Comparison of ENCODE assay signal across 1 cellular context in the genomic region with DNA sequence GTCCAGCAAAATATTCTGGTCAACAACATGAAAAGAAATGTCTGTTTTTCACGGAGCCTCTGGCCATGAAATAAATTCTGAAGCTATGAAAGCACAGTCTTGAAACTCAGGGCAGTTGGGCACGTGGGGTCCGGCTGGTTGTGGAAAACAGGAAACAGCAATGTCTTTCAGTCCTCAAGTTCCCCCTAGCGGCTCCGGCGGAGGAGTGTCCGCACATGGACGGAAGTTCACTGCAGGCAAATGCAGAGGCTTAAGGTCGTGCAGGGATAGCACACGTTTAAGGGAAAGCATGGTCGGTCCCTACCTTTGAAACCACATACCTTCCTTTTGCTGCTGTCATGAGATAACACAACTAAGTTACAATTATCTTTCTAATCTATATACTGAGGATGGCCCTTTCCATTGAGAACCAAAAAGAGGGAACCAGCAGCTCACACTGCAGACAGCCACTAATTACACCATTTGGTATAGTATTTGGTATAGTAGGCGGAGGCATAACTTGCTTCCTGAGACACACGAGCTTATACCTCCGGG.
A peak's percentile ranks its signal among the peaks of the same experiment; 100 is the strongest.
TF ChIP-seq lines count a peak whose summit lies in the region.

No MANE protein-coding gene starts in this region.

TF ChIP-seq in HepG2, 621 proteins besides CTCF, POLR2A, EP300 and RAD21 (continued from another document and continues in another):
- peak; percentile 87; the same call in 1 of the 2 replicates for TF ChIP-seq ZNF431 (CRISPR knock-in tag; IDR thresholded peaks at IDR 0.05; ENCODE audit: borderline replicate concordance, low read depth)
- TF ChIP-seq, protein P1, sequence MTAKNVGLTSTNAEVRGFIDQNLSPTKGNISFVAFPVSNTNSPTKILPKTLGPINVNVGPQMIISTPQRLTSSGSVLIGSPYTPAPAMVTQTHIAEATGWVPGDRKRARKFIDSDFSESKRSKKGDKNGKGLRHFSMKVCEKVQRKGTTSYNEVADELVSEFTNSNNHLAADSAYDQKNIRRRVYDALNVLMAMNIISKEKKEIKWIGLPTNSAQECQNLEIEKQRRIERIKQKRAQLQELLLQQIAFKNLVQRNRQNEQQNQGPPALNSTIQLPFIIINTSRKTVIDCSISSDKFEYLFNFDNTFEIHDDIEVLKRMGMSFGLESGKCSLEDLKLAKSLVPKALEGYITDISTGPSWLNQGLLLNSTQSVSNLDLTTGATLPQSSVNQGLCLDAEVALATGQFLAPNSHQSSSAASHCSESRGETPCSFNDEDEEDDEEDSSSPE (CRISPR knock-in tag; IDR thresholded peaks at IDR 0.05), result 0 out of 2 replicates have a peak, but pooled peaks have one; percentile 24
- TF ChIP-seq, protein P2, sequence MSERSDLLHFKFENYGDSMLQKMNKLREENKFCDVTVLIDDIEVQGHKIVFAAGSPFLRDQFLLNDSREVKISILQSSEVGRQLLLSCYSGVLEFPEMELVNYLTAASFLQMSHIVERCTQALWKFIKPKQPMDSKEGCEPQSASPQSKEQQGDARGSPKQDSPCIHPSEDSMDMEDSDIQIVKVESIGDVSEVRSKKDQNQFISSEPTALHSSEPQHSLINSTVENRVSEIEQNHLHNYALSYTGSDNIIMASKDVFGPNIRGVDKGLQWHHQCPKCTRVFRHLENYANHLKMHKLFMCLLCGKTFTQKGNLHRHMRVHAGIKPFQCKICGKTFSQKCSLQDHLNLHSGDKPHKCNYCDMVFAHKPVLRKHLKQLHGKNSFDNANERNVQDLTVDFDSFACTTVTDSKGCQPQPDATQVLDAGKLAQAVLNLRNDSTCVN (CRISPR knock-in tag; IDR thresholded peaks at IDR 0.05; ENCODE audit: borderline replicate concordance), result peak; percentile 62; the same call in 1 of the 2 replicates
- TF ChIP-seq ZKSCAN5 (CRISPR knock-in tag; IDR thresholded peaks at IDR 0.05), result no peak
- TF ChIP-seq, protein P3, sequence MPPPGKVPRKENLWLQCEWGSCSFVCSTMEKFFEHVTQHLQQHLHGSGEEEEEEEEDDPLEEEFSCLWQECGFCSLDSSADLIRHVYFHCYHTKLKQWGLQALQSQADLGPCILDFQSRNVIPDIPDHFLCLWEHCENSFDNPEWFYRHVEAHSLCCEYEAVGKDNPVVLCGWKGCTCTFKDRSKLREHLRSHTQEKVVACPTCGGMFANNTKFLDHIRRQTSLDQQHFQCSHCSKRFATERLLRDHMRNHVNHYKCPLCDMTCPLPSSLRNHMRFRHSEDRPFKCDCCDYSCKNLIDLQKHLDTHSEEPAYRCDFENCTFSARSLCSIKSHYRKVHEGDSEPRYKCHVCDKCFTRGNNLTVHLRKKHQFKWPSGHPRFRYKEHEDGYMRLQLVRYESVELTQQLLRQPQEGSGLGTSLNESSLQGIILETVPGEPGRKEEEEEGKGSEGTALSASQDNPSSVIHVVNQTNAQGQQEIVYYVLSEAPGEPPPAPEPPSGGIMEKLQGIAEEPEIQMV (CRISPR knock-in tag; IDR thresholded peaks at IDR 0.05; ENCODE audit: low read depth), result 0 out of 2 replicates have a peak, but pooled peaks have one; percentile 31
- 0 out of 2 replicates have a peak, but pooled peaks have one; percentile 22 for TF ChIP-seq ZNF652 (CRISPR knock-in tag; IDR thresholded peaks at IDR 0.05; ENCODE audit: borderline replicate concordance, low read depth)
- TF ChIP-seq ZNF350 (CRISPR knock-in tag; IDR thresholded peaks at IDR 0.05; ENCODE audit: borderline replicate concordance, low read depth), result peak; percentile 35; the same call in 1 of the 2 replicates
- TF ChIP-seq ZNF768 (CRISPR knock-in tag; IDR thresholded peaks at IDR 0.05), result peak; percentile 39; the same call in 1 of the 2 replicates
- 0 out of 2 replicates have a peak, but pooled peaks have one; percentile 11 for TF ChIP-seq GTF2F1 (IDR thresholded peaks at IDR 0.05; ENCODE audit: low read length)
- TF ChIP-seq, protein P4, sequence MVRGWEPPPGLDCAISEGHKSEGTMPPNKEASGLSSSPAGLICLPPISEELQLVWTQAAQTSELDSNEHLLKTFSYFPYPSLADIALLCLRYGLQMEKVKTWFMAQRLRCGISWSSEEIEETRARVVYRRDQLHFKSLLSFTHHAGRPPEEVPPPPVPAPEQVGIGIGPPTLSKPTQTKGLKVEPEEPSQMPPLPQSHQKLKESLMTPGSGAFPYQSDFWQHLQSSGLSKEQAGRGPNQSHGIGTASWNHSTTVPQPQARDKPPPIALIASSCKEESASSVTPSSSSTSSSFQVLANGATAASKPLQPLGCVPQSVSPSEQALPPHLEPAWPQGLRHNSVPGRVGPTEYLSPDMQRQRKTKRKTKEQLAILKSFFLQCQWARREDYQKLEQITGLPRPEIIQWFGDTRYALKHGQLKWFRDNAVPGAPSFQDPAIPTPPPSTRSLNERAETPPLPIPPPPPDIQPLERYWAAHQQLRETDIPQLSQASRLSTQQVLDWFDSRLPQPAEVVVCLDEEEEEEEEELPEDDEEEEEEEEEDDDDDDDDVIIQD (CRISPR knock-in tag; IDR thresholded peaks at IDR 0.05; ENCODE audit: low read depth), result peak; percentile 67
- TF ChIP-seq, protein P5, sequence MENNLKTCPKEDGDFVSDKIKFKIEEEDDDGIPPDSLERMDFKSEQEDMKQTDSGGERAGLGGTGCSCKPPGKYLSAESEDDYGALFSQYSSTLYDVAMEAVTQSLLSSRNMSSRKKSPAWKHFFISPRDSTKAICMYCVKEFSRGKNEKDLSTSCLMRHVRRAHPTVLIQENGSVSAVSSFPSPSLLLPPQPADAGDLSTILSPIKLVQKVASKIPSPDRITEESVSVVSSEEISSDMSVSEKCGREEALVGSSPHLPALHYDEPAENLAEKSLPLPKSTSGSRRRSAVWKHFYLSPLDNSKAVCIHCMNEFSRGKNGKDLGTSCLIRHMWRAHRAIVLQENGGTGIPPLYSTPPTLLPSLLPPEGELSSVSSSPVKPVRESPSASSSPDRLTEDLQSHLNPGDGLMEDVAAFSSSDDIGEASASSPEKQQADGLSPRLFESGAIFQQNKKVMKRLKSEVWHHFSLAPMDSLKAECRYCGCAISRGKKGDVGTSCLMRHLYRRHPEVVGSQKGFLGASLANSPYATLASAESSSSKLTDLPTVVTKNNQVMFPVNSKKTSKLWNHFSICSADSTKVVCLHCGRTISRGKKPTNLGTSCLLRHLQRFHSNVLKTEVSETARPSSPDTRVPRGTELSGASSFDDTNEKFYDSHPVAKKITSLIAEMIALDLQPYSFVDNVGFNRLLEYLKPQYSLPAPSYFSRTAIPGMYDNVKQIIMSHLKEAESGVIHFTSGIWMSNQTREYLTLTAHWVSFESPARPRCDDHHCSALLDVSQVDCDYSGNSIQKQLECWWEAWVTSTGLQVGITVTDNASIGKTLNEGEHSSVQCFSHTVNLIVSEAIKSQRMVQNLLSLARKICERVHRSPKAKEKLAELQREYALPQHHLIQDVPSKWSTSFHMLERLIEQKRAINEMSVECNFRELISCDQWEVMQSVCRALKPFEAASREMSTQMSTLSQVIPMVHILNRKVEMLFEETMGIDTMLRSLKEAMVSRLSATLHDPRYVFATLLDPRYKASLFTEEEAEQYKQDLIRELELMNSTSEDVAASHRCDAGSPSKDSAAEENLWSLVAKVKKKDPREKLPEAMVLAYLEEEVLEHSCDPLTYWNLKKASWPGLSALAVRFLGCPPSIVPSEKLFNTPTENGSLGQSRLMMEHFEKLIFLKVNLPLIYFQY (CRISPR knock-in tag; IDR thresholded peaks at IDR 0.05; ENCODE audit: borderline replicate concordance), result peak; percentile 54; the same call in 1 of the 2 replicates
- no peak for TF ChIP-seq ZNF879 (CRISPR knock-in tag; IDR thresholded peaks at IDR 0.05)
- TF ChIP-seq MXD4 (CRISPR knock-in tag; IDR thresholded peaks at IDR 0.05), result peak; percentile 92
- peak; percentile 81 for TF ChIP-seq ZNF335 (CRISPR knock-in tag; IDR thresholded peaks at IDR 0.05)
- peak; percentile 94 for TF ChIP-seq KDM2A (CRISPR knock-in tag; IDR thresholded peaks at IDR 0.05; ENCODE audit: borderline replicate concordance, low read depth)
- no peak for TF ChIP-seq MED8 (CRISPR knock-in tag; IDR thresholded peaks at IDR 0.05; ENCODE audit: insufficient replicate concordance)
- TF ChIP-seq AGO2 (optimal IDR thresholded peaks at IDR 0.05; ENCODE audit: low read depth, low read length), result no peak
- TF ChIP-seq, protein P6, sequence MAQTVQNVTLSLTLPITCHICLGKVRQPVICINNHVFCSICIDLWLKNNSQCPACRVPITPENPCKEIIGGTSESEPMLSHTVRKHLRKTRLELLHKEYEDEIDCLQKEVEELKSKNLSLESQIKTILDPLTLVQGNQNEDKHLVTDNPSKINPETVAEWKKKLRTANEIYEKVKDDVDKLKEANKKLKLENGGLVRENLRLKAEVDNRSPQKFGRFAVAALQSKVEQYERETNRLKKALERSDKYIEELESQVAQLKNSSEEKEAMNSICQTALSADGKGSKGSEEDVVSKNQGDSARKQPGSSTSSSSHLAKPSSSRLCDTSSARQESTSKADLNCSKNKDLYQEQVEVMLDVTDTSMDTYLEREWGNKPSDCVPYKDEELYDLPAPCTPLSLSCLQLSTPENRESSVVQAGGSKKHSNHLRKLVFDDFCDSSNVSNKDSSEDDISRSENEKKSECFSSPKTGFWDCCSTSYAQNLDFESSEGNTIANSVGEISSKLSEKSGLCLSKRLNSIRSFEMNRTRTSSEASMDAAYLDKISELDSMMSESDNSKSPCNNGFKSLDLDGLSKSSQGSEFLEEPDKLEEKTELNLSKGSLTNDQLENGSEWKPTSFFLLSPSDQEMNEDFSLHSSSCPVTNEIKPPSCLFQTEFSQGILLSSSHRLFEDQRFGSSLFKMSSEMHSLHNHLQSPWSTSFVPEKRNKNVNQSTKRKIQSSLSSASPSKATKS (CRISPR knock-in tag; IDR thresholded peaks at IDR 0.05), result no peak
- TF ChIP-seq PHF5A (CRISPR knock-in tag; IDR thresholded peaks at IDR 0.05; ENCODE audit: low read depth, unreplicated experiment), result no peak
- TF ChIP-seq, protein P7, sequence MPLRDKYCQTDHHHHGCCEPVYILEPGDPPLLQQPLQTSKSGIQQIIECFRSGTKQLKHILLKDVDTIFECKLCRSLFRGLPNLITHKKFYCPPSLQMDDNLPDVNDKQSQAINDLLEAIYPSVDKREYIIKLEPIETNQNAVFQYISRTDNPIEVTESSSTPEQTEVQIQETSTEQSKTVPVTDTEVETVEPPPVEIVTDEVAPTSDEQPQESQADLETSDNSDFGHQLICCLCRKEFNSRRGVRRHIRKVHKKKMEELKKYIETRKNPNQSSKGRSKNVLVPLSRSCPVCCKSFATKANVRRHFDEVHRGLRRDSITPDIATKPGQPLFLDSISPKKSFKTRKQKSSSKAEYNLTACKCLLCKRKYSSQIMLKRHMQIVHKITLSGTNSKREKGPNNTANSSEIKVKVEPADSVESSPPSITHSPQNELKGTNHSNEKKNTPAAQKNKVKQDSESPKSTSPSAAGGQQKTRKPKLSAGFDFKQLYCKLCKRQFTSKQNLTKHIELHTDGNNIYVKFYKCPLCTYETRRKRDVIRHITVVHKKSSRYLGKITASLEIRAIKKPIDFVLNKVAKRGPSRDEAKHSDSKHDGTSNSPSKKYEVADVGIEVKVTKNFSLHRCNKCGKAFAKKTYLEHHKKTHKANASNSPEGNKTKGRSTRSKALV (CRISPR knock-in tag; IDR thresholded peaks at IDR 0.05), result peak; percentile 40; the same call in 1 of the 2 replicates
- TF ChIP-seq, protein P8, sequence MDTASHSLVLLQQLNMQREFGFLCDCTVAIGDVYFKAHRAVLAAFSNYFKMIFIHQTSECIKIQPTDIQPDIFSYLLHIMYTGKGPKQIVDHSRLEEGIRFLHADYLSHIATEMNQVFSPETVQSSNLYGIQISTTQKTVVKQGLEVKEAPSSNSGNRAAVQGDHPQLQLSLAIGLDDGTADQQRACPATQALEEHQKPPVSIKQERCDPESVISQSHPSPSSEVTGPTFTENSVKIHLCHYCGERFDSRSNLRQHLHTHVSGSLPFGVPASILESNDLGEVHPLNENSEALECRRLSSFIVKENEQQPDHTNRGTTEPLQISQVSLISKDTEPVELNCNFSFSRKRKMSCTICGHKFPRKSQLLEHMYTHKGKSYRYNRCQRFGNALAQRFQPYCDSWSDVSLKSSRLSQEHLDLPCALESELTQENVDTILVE (CRISPR knock-in tag; IDR thresholded peaks at IDR 0.05), result peak; percentile 73; the same call in 1 of the 2 replicates
- TF ChIP-seq KLF6 (CRISPR knock-in tag; IDR thresholded peaks at IDR 0.05), result 0 out of 2 replicates have a peak, but pooled peaks have one; percentile 32
- peak; percentile 92 for TF ChIP-seq SALL1 (CRISPR knock-in tag; IDR thresholded peaks at IDR 0.05)
- TF ChIP-seq, protein P9, sequence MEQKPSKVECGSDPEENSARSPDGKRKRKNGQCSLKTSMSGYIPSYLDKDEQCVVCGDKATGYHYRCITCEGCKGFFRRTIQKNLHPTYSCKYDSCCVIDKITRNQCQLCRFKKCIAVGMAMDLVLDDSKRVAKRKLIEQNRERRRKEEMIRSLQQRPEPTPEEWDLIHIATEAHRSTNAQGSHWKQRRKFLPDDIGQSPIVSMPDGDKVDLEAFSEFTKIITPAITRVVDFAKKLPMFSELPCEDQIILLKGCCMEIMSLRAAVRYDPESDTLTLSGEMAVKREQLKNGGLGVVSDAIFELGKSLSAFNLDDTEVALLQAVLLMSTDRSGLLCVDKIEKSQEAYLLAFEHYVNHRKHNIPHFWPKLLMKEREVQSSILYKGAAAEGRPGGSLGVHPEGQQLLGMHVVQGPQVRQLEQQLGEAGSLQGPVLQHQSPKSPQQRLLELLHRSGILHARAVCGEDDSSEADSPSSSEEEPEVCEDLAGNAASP (CRISPR knock-in tag; IDR thresholded peaks at IDR 0.05; ENCODE audit: borderline replicate concordance), result peak; percentile 93
- TF ChIP-seq, protein P10, sequence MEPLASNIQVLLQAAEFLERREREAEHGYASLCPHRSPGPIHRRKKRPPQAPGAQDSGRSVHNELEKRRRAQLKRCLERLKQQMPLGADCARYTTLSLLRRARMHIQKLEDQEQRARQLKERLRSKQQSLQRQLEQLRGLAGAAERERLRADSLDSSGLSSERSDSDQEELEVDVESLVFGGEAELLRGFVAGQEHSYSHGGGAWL (CRISPR knock-in tag; IDR thresholded peaks at IDR 0.05), result peak; percentile 61; the same call in 1 of the 2 replicates
